ENCODE assay signal across 31 cellular contexts in the genomic region with DNA sequence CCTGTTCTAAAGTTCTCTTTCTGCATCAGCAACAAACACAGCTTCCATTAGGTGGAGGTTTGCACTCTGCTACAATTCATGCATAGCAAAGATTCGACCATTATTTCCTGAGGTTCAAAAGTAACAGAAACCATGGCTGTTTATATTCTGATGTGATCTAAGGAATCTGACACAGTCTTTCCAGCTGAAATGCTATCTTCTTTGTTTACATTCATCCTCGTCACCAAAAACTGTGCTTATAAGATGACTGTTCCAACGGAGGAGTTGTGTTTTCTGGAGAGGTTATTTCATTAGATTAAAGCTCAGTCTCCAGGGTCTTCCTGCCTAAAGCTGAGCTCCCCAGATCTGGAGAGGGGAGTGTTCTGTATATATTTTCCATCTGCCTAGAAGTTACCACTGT. TPM values are rescaled to one million over a fixed set of nuclear protein-coding genes. Genes with fewer than 3 reads are reported as not detected.
"Had no signal": no experiment of that assay in that cellular context is flagged by ENCODE, and none has a peak within 500 bp of the region (broad histone marks: within the 10 kb centered on the region; RNA-seq: fewer than 3 reads in every experiment).

No MANE protein-coding gene starts in this region.

- H3K4me3 Mint-ChIP-seq: mesothelial cell of epicardium; naive thymus-derived CD4-positive, alpha-beta T cell; natural killer cell treated with Interleukin-12 subunit alpha and Interleukin-12 subunit beta and Interleukin-15 and Interleukin-18, amount 100 ng/mL, for 72 hours; neural crest cell; stimulated activated naive B cell treated with anti-CD40 and anti-IgM and Interleukin-4, amounts not matched to agents 10 μg/mL and 1 μg/mL and 100 μg/mL, for 72 hours had no signal

- H3K9me3 ChIP-seq: lower lobe of right lung, mucosa of descending colon, pancreas, right atrium auricular region, stomach, testis, thyroid gland, transverse colon, upper lobe of left lung, vagina had no signal

- H3K9me3 Mint-ChIP-seq: mesothelial cell of epicardium; naive thymus-derived CD4-positive, alpha-beta T cell; natural killer cell treated with Interleukin-12 subunit alpha and Interleukin-12 subunit beta and Interleukin-15 and Interleukin-18, amount 100 ng/mL, for 72 hours; neural crest cell; stimulated activated naive B cell treated with anti-CD40 and anti-IgM and Interleukin-4, amounts not matched to agents 10 μg/mL and 1 μg/mL and 100 μg/mL, for 72 hours had no signal

- H3K36me3 Mint-ChIP-seq: mesothelial cell of epicardium; natural killer cell treated with Interleukin-12 subunit alpha and Interleukin-12 subunit beta and Interleukin-15 and Interleukin-18, amount 100 ng/mL, for 72 hours had no signal

- H3K36me3 ChIP-seq: lower lobe of right lung, pancreas, right atrium auricular region, right lobe of liver, stomach, thyroid gland, transverse colon, upper lobe of left lung, vagina had no signal

- DNase-seq: hippocampal formation; kidney glomerular epithelial cell; left cardiac atrium; lower lobe of right lung; mammary epithelial cell; mesendoderm; mucosa of descending colon; naive thymus-derived CD4-positive, alpha-beta T cell; nucleus accumbens; pancreas; right lobe of liver; stimulated activated CD4-positive, alpha-beta T cell treated with anti-CD3 and anti-CD28 coated beads, Interleukin-12 subunit alpha, Interleukin-12 subunit beta, amount 100 ng/mL, for 4 hours; stimulated activated CD4-positive, alpha-beta T cell treated with anti-CD3 and anti-CD28 coated beads, Interleukin-15, amount 100 ng/mL, for 24 hours; stimulated activated CD4-positive, alpha-beta T cell treated with anti-CD3 and anti-CD28 coated beads, Interleukin-2, amount 100 ng/mL, for 24 hours; stimulated activated CD4-positive, alpha-beta T cell treated with anti-CD3 and anti-CD28 coated beads, Interleukin-4, amount 100 ng/mL, for 1 hour; stimulated activated naive B cell treated with anti-CD40 and anti-IgM and Interleukin-4, amounts not matched to agents 10 μg/mL and 1 μg/mL and 100 μg/mL, for 72 hours; stimulated activated naive CD8-positive, alpha-beta T cell treated with anti-CD3 and anti-CD28 coated beads, Interleukin-15, Interleukin-2, amounts not matched to agents 100 U/mL and 50 U/mL, for 24 hours; stomach; testis; thyroid gland; transverse colon; upper lobe of left lung had no signal

- FAIRE-seq: keratinocyte, pancreas had no signal

- H3K27ac Mint-ChIP-seq: mesothelial cell of epicardium; naive thymus-derived CD4-positive, alpha-beta T cell; natural killer cell treated with Interleukin-12 subunit alpha and Interleukin-12 subunit beta and Interleukin-15 and Interleukin-18, amount 100 ng/mL, for 72 hours; progenitor cell of endocrine pancreas; stimulated activated naive B cell treated with anti-CD40 and anti-IgM and Interleukin-4, amounts not matched to agents 10 μg/mL and 1 μg/mL and 100 μg/mL, for 72 hours had no signal

- H3K27me3 ChIP-seq: pancreas, right atrium auricular region, right lobe of liver, stomach, testis, thyroid gland, transverse colon, upper lobe of left lung, vagina had no signal

- H3K4me1 ChIP-seq: lower lobe of right lung, pancreas, right lobe of liver, stomach, testis, thyroid gland, transverse colon, upper lobe of left lung, vagina had no signal

- H3K4me3 ChIP-seq: lower lobe of right lung, mucosa of descending colon, pancreas, right atrium auricular region, right lobe of liver, stomach, testis, thyroid gland, transverse colon, upper lobe of left lung, vagina had no signal

- H3K27me3 Mint-ChIP-seq: naive thymus-derived CD4-positive, alpha-beta T cell; progenitor cell of endocrine pancreas had no signal

- H3K27ac ChIP-seq: lower lobe of right lung, pancreas, right atrium auricular region, right lobe of liver, stomach, testis, thyroid gland, transverse colon, upper lobe of left lung, vagina had no signal

- ATAC-seq: left cardiac atrium; left lobe of liver; lower lobe of right lung; mucosa of descending colon; naive thymus-derived CD4-positive, alpha-beta T cell; pancreas; right lobe of liver; stimulated activated naive B cell treated with anti-CD40 and anti-IgM and Interleukin-4, amounts not matched to agents 10 μg/mL and 1 μg/mL and 100 μg/mL, for 72 hours; stimulated activated naive CD8-positive, alpha-beta T cell treated with anti-CD3 and anti-CD28 coated beads, Interleukin-15, Interleukin-2, amounts not matched to agents 100 U/mL and 50 U/mL, for 24 hours had no signal

RNA-seq across cellular contexts. Expression of gene LYPD6B, which starts 45.2 kb away (rescaled TPM):
- total RNA-seq: left cardiac atrium; left lobe of liver; natural killer cell treated with Interleukin-12 subunit alpha and Interleukin-12 subunit beta and Interleukin-15 and Interleukin-18, amount 100 ng/mL, for 72 hours; neural crest cell; pulmonary artery endothelial cell had no signal
